ENCODE assay signal across 22 cellular contexts in genomic region chr6:169848946-169849345, GRCh38.
"Had no signal": no experiment of that assay in that cellular context is flagged by ENCODE, and none has a peak within 500 bp of the region (broad histone marks: within the 10 kb centered on the region; RNA-seq: fewer than 3 reads in every experiment).

No MANE protein-coding gene starts in this region.

- H3K4me1 ChIP-seq: body of pancreas, sigmoid colon had no signal

- H3K4me3 Mint-ChIP-seq: activated CD4-positive, alpha-beta memory T cell treated with anti-CD3 and anti-CD28 coated beads for 36 hours; activated naive CD4-positive, alpha-beta T cell treated with anti-CD3 and anti-CD28 coated beads, Interleukin-2, amount 50 U/mL, for 24 hours; dendritic cell treated with granulocyte-macrophage colony-stimulating factor and Interleukin-4, amounts not matched to agents 40 ng/mL and 50 ng/mL, for 4 days; nephron progenitor cell; T-helper 1 cell treated with Interleukin-12 subunit alpha and Interleukin-12 subunit beta and Interleukin-4 antibody, amounts not matched to agents 30 μg/mL and 1 μg/mL, for 36 hours had no signal

- DNase-seq: activated CD4-positive, alpha-beta memory T cell treated with anti-CD3 and anti-CD28 coated beads for 36 hours; activated CD4-positive, alpha-beta T cell treated with anti-CD3 and anti-CD28 coated beads for 48 hours; activated CD4-positive, CD25-positive, alpha-beta regulatory T cell; activated gamma-delta T cell treated with Interleukin-2 at 50 U/mL for 16 hours; activated T-cell treated with anti-CD3 and anti-CD28 coated beads for 4 hours; anterior cingulate cortex; body of pancreas; effector CD4-positive, alpha-beta T cell; erythroblast; foreskin fibroblast; left ventricle myocardium superior; nephron progenitor cell; nucleus accumbens; sigmoid colon; stimulated activated CD4-positive, alpha-beta T cell treated with anti-CD3 and anti-CD28 coated beads, Interleukin-4, amount 100 ng/mL, for 24 hours; stimulated activated naive CD4-positive, alpha-beta T cell treated with Interleukin-2 at 50 U/mL for 16 hours; T1000 had no signal

- H3K27me3 Mint-ChIP-seq: dendritic cell treated with granulocyte-macrophage colony-stimulating factor and Interleukin-4, amounts not matched to agents 40 ng/mL and 50 ng/mL, for 4 days had no signal

- H3K9me3 Mint-ChIP-seq: activated naive CD4-positive, alpha-beta T cell treated with anti-CD3 and anti-CD28 coated beads, Interleukin-2, amount 50 U/mL, for 24 hours; nephron progenitor cell had no signal

- H3K36me3 Mint-ChIP-seq: activated CD4-positive, alpha-beta memory T cell treated with anti-CD3 and anti-CD28 coated beads for 36 hours; activated naive CD4-positive, alpha-beta T cell treated with anti-CD3 and anti-CD28 coated beads, Interleukin-2, amount 50 U/mL, for 24 hours had no signal

- H3K27me3 ChIP-seq: body of pancreas, cardiac muscle cell had no signal

- H3K9me3 ChIP-seq: body of pancreas, sigmoid colon had no signal

- H3K4me3 ChIP-seq: body of pancreas, cardiac muscle cell, sigmoid colon had no signal

- H3K27ac ChIP-seq: body of pancreas, cardiac muscle cell, sigmoid colon had no signal

- H3K36me3 ChIP-seq: cardiac muscle cell, sigmoid colon had no signal

- ATAC-seq: body of pancreas, left ventricle myocardium superior had no signal

- H3K27ac Mint-ChIP-seq: activated CD4-positive, alpha-beta memory T cell treated with anti-CD3 and anti-CD28 coated beads for 36 hours; activated naive CD4-positive, alpha-beta T cell treated with anti-CD3 and anti-CD28 coated beads, Interleukin-2, amount 50 U/mL, for 24 hours; dendritic cell treated with granulocyte-macrophage colony-stimulating factor and Interleukin-4, amounts not matched to agents 40 ng/mL and 50 ng/mL, for 4 days; nephron progenitor cell; T-helper 1 cell treated with Interleukin-12 subunit alpha and Interleukin-12 subunit beta and Interleukin-4 antibody, amounts not matched to agents 30 μg/mL and 1 μg/mL, for 36 hours had no signal

- FAIRE-seq: urothelium cell line had no signal

- H3K4me1 Mint-ChIP-seq: activated naive CD4-positive, alpha-beta T cell treated with anti-CD3 and anti-CD28 coated beads, Interleukin-2, amount 50 U/mL, for 24 hours had no signal
